8 cellular contexts compared by ENCODE assay signal in genomic region chr5:14449052-14449661, GRCh38.
DNase-seq lines count a peak whose midpoint lies in the region; FAIRE-seq and TF ChIP-seq lines count a peak whose summit lies in the region.

No MANE protein-coding gene starts in this region.

- intact Hi-C loops in posterior cingulate gyrus (cut with DNase I), result no loop called here

- DNase-seq in BE2C, result peak; percentile 68
- DNase-seq in RCC 7860 (ENCODE audit: low spot score), result peak; percentile 100
- peak; percentile 84 for DNase-seq in fibroblast of gingiva (ENCODE audit: low read depth)
- DNase-seq in NCI-H187 treated with DMSO at 0.1 percent for 48 hours (lab: John Stamatoyannopoulos, UW), result no peak
- no peak for DNase-seq in posterior cingulate gyrus
- no peak for DNase-seq in cerebellum (ENCODE audit: low spot score)
- no peak for DNase-seq in retina

- H3K27me3 ChIP-seq in BE2C (no peaks in the 10 kb centered on the region), parathyroid adenoma (ENCODE audit: control insufficient read depth, insufficient read depth, low read length) (no peaks in the 10 kb centered on the region)

- FAIRE-seq in RCC 7860 (lab: Jason Lieb, UNC), result peak; percentile 96

- H3K9me3 ChIP-seq in BE2C (no peaks in the 10 kb centered on the region), parathyroid adenoma (ENCODE audit: control insufficient read depth, low read length) (no peaks in the 10 kb centered on the region)

- peaks cover 59% of the 10 kb centered on the region for H3K4me1 ChIP-seq in BE2C
- peaks cover 71% of the 10 kb centered on the region for H3K4me1 ChIP-seq in parathyroid adenoma

- peaks cover 5% of the 10 kb centered on the region for H3K79me2 ChIP-seq in parathyroid adenoma

- H3K4me3 ChIP-seq in BE2C (ENCODE audit: low read depth, low read length) (no peak overlapping the region), parathyroid adenoma (ENCODE audit: low read depth, low read length) (no peak overlapping the region)

- no peak overlapping the region for H3K4me2 ChIP-seq in parathyroid adenoma (ENCODE audit: low read length)

- H3K9ac ChIP-seq in parathyroid adenoma, result no peak overlapping the region

- H2AFZ ChIP-seq in parathyroid adenoma, result peak overlapping the region; percentile 58

- H3K36me3 ChIP-seq in BE2C, result peaks cover 33% of the 10 kb centered on the region
- no peaks in the 10 kb centered on the region for H3K36me3 ChIP-seq in parathyroid adenoma (ENCODE audit: control insufficient read depth, insufficient read depth, low read length)

- H3K27ac ChIP-seq in parathyroid adenoma, result peak overlapping the region; percentile 78

- no peak for TF ChIP-seq CTCF in BE2C (IDR thresholded peaks at IDR 0.05; ENCODE audit: low read depth, low read length)
- no peak for TF ChIP-seq CTCF in parathyroid adenoma (IDR thresholded peaks at IDR 0.05)

Comparison
In these comparisons a context has a peak if more than half of its experiments do, and no peak if none do; other contexts are left out.
1. DNase-seq: peak in BE2C (single experiment), RCC 7860 (single experiment) and fibroblast of gingiva (single experiment); none in NCI-H187 treated with DMSO at 0.1 percent for 48 hours (single experiment), posterior cingulate gyrus (0 of 10), cerebellum (single experiment) and retina (single experiment).